ENCODE assay signal across 34 cellular contexts in the genomic region with DNA sequence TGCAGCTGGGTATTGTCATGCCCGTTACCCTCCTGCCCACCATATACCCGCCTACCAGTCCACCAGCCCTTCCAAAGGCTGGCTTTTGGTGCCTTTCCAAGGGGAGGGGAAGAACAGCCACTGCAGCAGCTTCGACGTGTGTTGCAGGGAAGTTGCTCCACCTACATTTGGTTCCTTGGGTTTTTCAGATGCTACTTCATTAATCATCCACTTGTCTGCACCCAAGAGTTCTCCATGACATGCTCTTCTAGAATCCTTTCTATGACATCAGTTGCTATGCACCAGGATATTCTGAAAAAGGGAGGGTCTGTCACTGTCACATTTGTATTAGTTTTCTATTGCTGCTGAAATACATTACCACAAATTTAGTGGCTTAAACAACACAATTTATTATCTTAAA. TPM values are rescaled to one million over a fixed set of nuclear protein-coding genes. Genes with fewer than 3 reads are reported as not detected.
"Had no signal": no experiment of that assay in that cellular context is flagged by ENCODE, and none has a peak within 500 bp of the region (broad histone marks: within the 10 kb centered on the region; RNA-seq: fewer than 3 reads in every experiment).

A gene with protein sequence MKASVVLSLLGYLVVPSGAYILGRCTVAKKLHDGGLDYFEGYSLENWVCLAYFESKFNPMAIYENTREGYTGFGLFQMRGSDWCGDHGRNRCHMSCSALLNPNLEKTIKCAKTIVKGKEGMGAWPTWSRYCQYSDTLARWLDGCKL (minus strand): TSS at position 249 of the 400 bp plus-strand sequence. CDS start 3,359 bp downstream, outside the sequence.

- H3K27ac ChIP-seq: adrenal gland, body of pancreas, coronary artery, esophagus muscularis mucosa, foreskin keratinocyte, gastrocnemius medialis had no signal

- H3K9me3 ChIP-seq: adrenal gland, body of pancreas, esophagus muscularis mucosa, gastrocnemius medialis had no signal

- ATAC-seq: activated CD4-positive, alpha-beta T cell treated with anti-CD3 and anti-CD28 coated beads for 36 hours; activated CD8-positive, alpha-beta memory T cell treated with anti-CD3 and anti-CD28 coated beads, Interleukin-2, amount 10 ng/mL, durations not matched to agents 7 days and 5 days; activated CD8-positive, alpha-beta T cell treated with anti-CD3 and anti-CD28 coated beads, Interleukin-2, amount 10 ng/mL, durations not matched to agents 7 days and 5 days; activated naive CD8-positive, alpha-beta T cell treated with anti-CD3 and anti-CD28 coated beads, Interleukin-2, amount 50 U/mL, for 24 hours; body of pancreas; effector memory CD8-positive, alpha-beta T cell; foreskin keratinocyte; gastrocnemius medialis had no signal

- H3K9me3 Mint-ChIP-seq: activated CD4-positive, alpha-beta memory T cell treated with anti-CD3 and anti-CD28 coated beads for 36 hours; activated CD4-positive, alpha-beta T cell treated with anti-CD3 and anti-CD28 coated beads, Interleukin-2, amount 10 ng/mL, durations not matched to agents 24 days and 14 days; activated naive CD4-positive, alpha-beta T cell treated with anti-CD3 and anti-CD28 coated beads for 36 hours; activated naive CD4-positive, alpha-beta T cell treated with anti-CD3 and anti-CD28 coated beads, Interleukin-2, amount 50 U/mL, for 24 hours; activated naive CD8-positive, alpha-beta T cell treated with anti-CD3 and anti-CD28 coated beads for 36 hours; activated naive CD8-positive, alpha-beta T cell treated with anti-CD3 and anti-CD28 coated beads, Interleukin-2, amount 50 U/mL, for 24 hours; activated T-helper 1 cell treated with anti-CD3 and anti-CD28 coated beads, Interleukin-12 subunit alpha, Interleukin-12 subunit beta, Interleukin-2, Interleukin-4 antibody, amounts not matched to agents 30 ng/mL and 10 ng/mL and 1 ng/mL, durations not matched to agents 14 hours and 24 hours and 36 hours; activated T-helper 2 cell treated with anti-CD3 and anti-CD28 coated beads, Interferon-gamma antibody, Interleukin-2, Interleukin-4, amounts not matched to agents 10 μg/mL and 5 μg/mL and 100 μg/mL, durations not matched to agents 14 hours and 24 hours and 36 hours; central memory CD8-positive, alpha-beta T cell had no signal

- H3K27ac Mint-ChIP-seq: activated CD4-positive, alpha-beta memory T cell treated with anti-CD3 and anti-CD28 coated beads for 36 hours; activated CD4-positive, alpha-beta T cell treated with anti-CD3 and anti-CD28 coated beads for 36 hours; activated CD4-positive, alpha-beta T cell treated with anti-CD3 and anti-CD28 coated beads, Interleukin-2, amount 10 ng/mL, durations not matched to agents 24 days and 14 days; activated CD8-positive, alpha-beta memory T cell treated with anti-CD3 and anti-CD28 coated beads, Interleukin-2, amount 10 ng/mL, durations not matched to agents 7 days and 5 days; activated CD8-positive, alpha-beta T cell treated with anti-CD3 and anti-CD28 coated beads, Interleukin-2, amount 10 ng/mL, durations not matched to agents 7 days and 5 days; activated naive CD4-positive, alpha-beta T cell treated with anti-CD3 and anti-CD28 coated beads for 36 hours; activated naive CD4-positive, alpha-beta T cell treated with anti-CD3 and anti-CD28 coated beads, Interleukin-2, amount 50 U/mL, for 24 hours; activated naive CD8-positive, alpha-beta T cell treated with anti-CD3 and anti-CD28 coated beads for 36 hours; activated naive CD8-positive, alpha-beta T cell treated with anti-CD3 and anti-CD28 coated beads, Interleukin-2, amount 50 U/mL, for 24 hours; activated T-helper 1 cell treated with anti-CD3 and anti-CD28 coated beads, Interleukin-12 subunit alpha, Interleukin-12 subunit beta, Interleukin-2, Interleukin-4 antibody, amounts not matched to agents 30 ng/mL and 10 ng/mL and 1 ng/mL, durations not matched to agents 14 hours and 24 hours and 36 hours; activated T-helper 2 cell treated with anti-CD3 and anti-CD28 coated beads, Interferon-gamma antibody, Interleukin-2, Interleukin-4, amounts not matched to agents 10 μg/mL and 5 μg/mL and 100 μg/mL, durations not matched to agents 14 hours and 24 hours and 36 hours; effector memory CD8-positive, alpha-beta T cell had no signal

- H3K4me3 Mint-ChIP-seq: activated CD4-positive, alpha-beta memory T cell treated with anti-CD3 and anti-CD28 coated beads for 36 hours; activated CD4-positive, alpha-beta T cell treated with anti-CD3 and anti-CD28 coated beads for 36 hours; activated CD4-positive, alpha-beta T cell treated with anti-CD3 and anti-CD28 coated beads, Interleukin-2, amount 10 ng/mL, durations not matched to agents 24 days and 14 days; activated CD8-positive, alpha-beta memory T cell treated with anti-CD3 and anti-CD28 coated beads, Interleukin-2, amount 10 ng/mL, durations not matched to agents 7 days and 5 days; activated CD8-positive, alpha-beta T cell treated with anti-CD3 and anti-CD28 coated beads, Interleukin-2, amount 10 ng/mL, durations not matched to agents 7 days and 5 days; activated naive CD4-positive, alpha-beta T cell treated with anti-CD3 and anti-CD28 coated beads for 36 hours; activated naive CD4-positive, alpha-beta T cell treated with anti-CD3 and anti-CD28 coated beads, Interleukin-2, amount 50 U/mL, for 24 hours; activated naive CD8-positive, alpha-beta T cell treated with anti-CD3 and anti-CD28 coated beads for 36 hours; activated naive CD8-positive, alpha-beta T cell treated with anti-CD3 and anti-CD28 coated beads, Interleukin-2, amount 50 U/mL, for 24 hours; activated T-helper 1 cell treated with anti-CD3 and anti-CD28 coated beads, Interleukin-12 subunit alpha, Interleukin-12 subunit beta, Interleukin-2, Interleukin-4 antibody, amounts not matched to agents 30 ng/mL and 10 ng/mL and 1 ng/mL, durations not matched to agents 14 hours and 24 hours and 36 hours; central memory CD8-positive, alpha-beta T cell; effector memory CD8-positive, alpha-beta T cell had no signal

- H3K27me3 Mint-ChIP-seq: activated naive CD4-positive, alpha-beta T cell treated with anti-CD3 and anti-CD28 coated beads, Interleukin-2, amount 50 U/mL, for 24 hours; activated naive CD8-positive, alpha-beta T cell treated with anti-CD3 and anti-CD28 coated beads for 36 hours had no signal

- H3K27me3 ChIP-seq: adrenal gland, body of pancreas, esophagus muscularis mucosa, gastrocnemius medialis had no signal

- H3K4me1 ChIP-seq: adrenal gland, body of pancreas, esophagus muscularis mucosa, foreskin keratinocyte, gastrocnemius medialis had no signal

- H3K4me1 Mint-ChIP-seq: activated CD4-positive, alpha-beta T cell treated with anti-CD3 and anti-CD28 coated beads for 36 hours; activated CD4-positive, alpha-beta T cell treated with anti-CD3 and anti-CD28 coated beads, Interleukin-2, amount 10 ng/mL, durations not matched to agents 24 days and 14 days; activated CD8-positive, alpha-beta memory T cell treated with anti-CD3 and anti-CD28 coated beads, Interleukin-2, amount 10 ng/mL, durations not matched to agents 7 days and 5 days; activated naive CD4-positive, alpha-beta T cell treated with anti-CD3 and anti-CD28 coated beads, Interleukin-2, amount 50 U/mL, for 24 hours; activated naive CD8-positive, alpha-beta T cell treated with anti-CD3 and anti-CD28 coated beads for 36 hours; central memory CD8-positive, alpha-beta T cell had no signal

- H3K36me3 ChIP-seq: adrenal gland, esophagus muscularis mucosa, gastrocnemius medialis had no signal

- H3K36me3 Mint-ChIP-seq: activated CD4-positive, alpha-beta memory T cell treated with anti-CD3 and anti-CD28 coated beads for 36 hours; activated CD8-positive, alpha-beta memory T cell treated with anti-CD3 and anti-CD28 coated beads, Interleukin-2, amount 10 ng/mL, durations not matched to agents 7 days and 5 days; activated naive CD4-positive, alpha-beta T cell treated with anti-CD3 and anti-CD28 coated beads, Interleukin-2, amount 50 U/mL, for 24 hours; activated naive CD8-positive, alpha-beta T cell treated with anti-CD3 and anti-CD28 coated beads for 36 hours had no signal

- H3K4me3 ChIP-seq: adrenal gland, body of pancreas, coronary artery, esophagus muscularis mucosa, gastrocnemius medialis had no signal

- DNase-seq: activated CD4-positive, alpha-beta memory T cell treated with anti-CD3 and anti-CD28 coated beads for 36 hours; activated CD4-positive, alpha-beta T cell treated with anti-CD3 and anti-CD28 coated beads for 36 hours; activated CD4-positive, alpha-beta T cell treated with anti-CD3 and anti-CD28 coated beads, Interleukin-2, amount 10 ng/mL, durations not matched to agents 24 days and 14 days; activated CD4-positive, CD25-positive, alpha-beta regulatory T cell; activated CD4-positive, CD25-positive, alpha-beta regulatory T cell treated with anti-CD3 and anti-CD28 coated beads, Interleukin-2, amount 50 U/mL, for 72 hours; activated CD8-positive, alpha-beta memory T cell treated with anti-CD3 and anti-CD28 coated beads, Interleukin-2, amount 10 ng/mL, durations not matched to agents 7 days and 5 days; activated CD8-positive, alpha-beta memory T cell treated with anti-CD3 and anti-CD28 coated beads, Interleukin-2, amount 50 U/mL, for 4 hours; activated CD8-positive, alpha-beta T cell treated with anti-CD3 and anti-CD28 coated beads, Interleukin-2, amount 10 ng/mL, durations not matched to agents 7 days and 5 days; activated effector memory CD4-positive, alpha-beta T cell treated with anti-CD3 and anti-CD28 coated beads, Interleukin-2, amount 50 U/mL, for 16 hours; activated naive CD4-positive, alpha-beta T cell treated with anti-CD3 and anti-CD28 coated beads for 36 hours; activated naive CD8-positive, alpha-beta T cell treated with anti-CD3 and anti-CD28 coated beads for 36 hours; activated naive CD8-positive, alpha-beta T cell treated with anti-CD3 and anti-CD28 coated beads, Interleukin-2, amount 50 U/mL, for 24 hours; activated T-cell treated with anti-CD3 and anti-CD28 coated beads, Interleukin-2, amount 50 U/mL, for 1 hour; activated T-cell treated with anti-CD3 and anti-CD28 coated beads, Interleukin-2, amount 50 U/mL, for 48 hours; amygdala; aorta; body of pancreas; dermis blood vessel endothelial cell; effector CD4-positive, alpha-beta T cell; effector memory CD8-positive, alpha-beta T cell; erythroblast; foreskin keratinocyte; gastrocnemius medialis; T-helper 2 cell had no signal

RNA-seq across cellular contexts. Expression of the gene that starts here (rescaled TPM):
- total RNA-seq: activated CD4-positive, alpha-beta memory T cell treated with anti-CD3 and anti-CD28 coated beads for 36 hours; activated CD4-positive, alpha-beta T cell treated with anti-CD3 and anti-CD28 coated beads for 36 hours; activated CD4-positive, alpha-beta T cell treated with anti-CD3 and anti-CD28 coated beads, Interleukin-2, amount 10 ng/mL, durations not matched to agents 24 days and 14 days; activated CD8-positive, alpha-beta memory T cell treated with anti-CD3 and anti-CD28 coated beads for 36 hours; activated CD8-positive, alpha-beta memory T cell treated with anti-CD3 and anti-CD28 coated beads, Interleukin-2, amount 10 ng/mL, durations not matched to agents 7 days and 5 days; activated CD8-positive, alpha-beta T cell treated with anti-CD3 and anti-CD28 coated beads, Interleukin-2, amount 10 ng/mL, durations not matched to agents 7 days and 5 days; activated naive CD4-positive, alpha-beta T cell treated with anti-CD3 and anti-CD28 coated beads for 36 hours; activated naive CD8-positive, alpha-beta T cell treated with anti-CD3 and anti-CD28 coated beads for 36 hours; activated T-helper 1 cell treated with anti-CD3 and anti-CD28 coated beads, Interleukin-12 subunit alpha, Interleukin-12 subunit beta, Interleukin-2, Interleukin-4 antibody, amounts not matched to agents 30 ng/mL and 10 ng/mL and 1 ng/mL, durations not matched to agents 14 hours and 24 hours and 36 hours; activated T-helper 2 cell treated with anti-CD3 and anti-CD28 coated beads, Interferon-gamma antibody, Interleukin-2, Interleukin-4, amounts not matched to agents 10 μg/mL and 5 μg/mL and 100 μg/mL, durations not matched to agents 14 hours and 24 hours and 36 hours; adrenal gland; aorta; body of pancreas; cerebellum; dermis blood vessel endothelial cell; esophagus muscularis mucosa; foreskin keratinocyte; gastrocnemius medialis; T-helper 1 cell treated with Interleukin-12 subunit alpha and Interleukin-12 subunit beta and Interleukin-4 antibody, amounts not matched to agents 30 ng/mL and 1 ng/mL, for 36 hours had no signal
- polyA plus RNA-seq: adrenal gland, aorta, foreskin keratinocyte had no signal
